Comparison of ENCODE assay signal across 22 cellular contexts in genomic region chr15:31077981-31078380, GRCh38. TPM values are rescaled to one million over a fixed set of nuclear protein-coding genes. Genes with fewer than 3 reads are reported as not detected.
"Had no signal": no experiment of that assay in that cellular context is flagged by ENCODE, and none has a peak within 500 bp of the region (broad histone marks: within the 10 kb centered on the region; RNA-seq: fewer than 3 reads in every experiment).

No MANE protein-coding gene starts in this region.

- H3K36me3 ChIP-seq: esophagus muscularis mucosa, gastrocnemius medialis, left ventricle myocardium inferior, pancreas, right lobe of liver, suprapubic skin, thyroid gland, upper lobe of right lung had no signal

- H3K27me3 ChIP-seq: pancreas, right lobe of liver, suprapubic skin, thyroid gland, upper lobe of right lung had no signal

- H3K4me1 ChIP-seq: upper lobe of right lung had no signal

- ATAC-seq: effector memory CD8-positive, alpha-beta T cell; gastrocnemius medialis; natural killer cell; pancreas; right lobe of liver; stimulated activated effector memory CD8-positive, alpha-beta T cell treated with anti-CD3 and anti-CD28 coated beads, Interleukin-12 subunit alpha, Interleukin-12 subunit beta, amount 100 ng/mL, for 72 hours; stimulated activated naive CD8-positive, alpha-beta T cell treated with anti-CD3 and anti-CD28 coated beads, Interleukin-15, Interleukin-2, amounts not matched to agents 100 U/mL and 50 U/mL, for 24 hours; upper lobe of right lung had no signal

- DNase-seq: effector memory CD8-positive, alpha-beta T cell; gastrocnemius medialis; immature natural killer cell; left ventricle myocardium inferior; natural killer cell; occipital lobe; pancreas; right lobe of liver; stimulated activated CD4-positive, alpha-beta T cell treated with anti-CD3 and anti-CD28 coated beads, Interleukin-4, amount 100 ng/mL, for 1 hour; stimulated activated CD8-positive, alpha-beta memory T cell treated with anti-CD3 and anti-CD28 coated beads, Interleukin-4, amount 100 ng/mL, for 48 hours; stimulated activated naive CD8-positive, alpha-beta T cell treated with anti-CD3 and anti-CD28 coated beads, Interleukin-15, Interleukin-2, amounts not matched to agents 100 U/mL and 50 U/mL, for 24 hours; thyroid gland; upper lobe of right lung had no signal

- H3K27ac ChIP-seq: epithelial cell of prostate, esophagus muscularis mucosa, gastrocnemius medialis, left ventricle myocardium inferior, pancreas, right lobe of liver, suprapubic skin, thyroid gland, upper lobe of right lung had no signal

- H3K9me3 ChIP-seq: esophagus muscularis mucosa, gastrocnemius medialis, pancreas, right lobe of liver, suprapubic skin, thyroid gland, upper lobe of right lung had no signal

- H3K4me3 ChIP-seq: esophagus muscularis mucosa, gastrocnemius medialis, left ventricle myocardium inferior, lung, pancreas, right lobe of liver, suprapubic skin, thyroid gland, upper lobe of right lung had no signal

RNA-seq across cellular contexts. Expression of gene TRPM1, which starts 23.5 kb away (rescaled TPM):
- total RNA-seq: esophagus muscularis mucosa, gastrocnemius medialis, left ventricle myocardium inferior, lung, mononuclear cell, natural killer cell, neural crest cell, occipital lobe, progenitor cell of endocrine pancreas, renal cortical epithelial cell, right lobe of liver, thyroid gland, upper lobe of right lung had no signal
- polyA plus RNA-seq: pancreas had no signal
